ENCODE assay signal across 24 cellular contexts in genomic region chr1:3627515-3628253, GRCh38. TPM values are rescaled to one million over a fixed set of nuclear protein-coding genes. Genes with fewer than 3 reads are reported as not detected.
DNase-seq lines count a peak whose midpoint lies in the region; ATAC-seq, FAIRE-seq and TF ChIP-seq lines count a peak whose summit lies in the region.
"Had no signal": no experiment of that assay in that cellular context is flagged by ENCODE, and none has a peak within 500 bp of the region (broad histone marks: within the 10 kb centered on the region; RNA-seq: fewer than 3 reads in every experiment).

No MANE protein-coding gene starts in this region.

- H3K4me1 ChIP-seq in SK-N-SH (ENCODE audit: control insufficient read depth in 1 of 2, insufficient read depth in 2 of 2, low read depth in 1 of 2, low read length in 1 of 2) (peaks cover 0 to 38% of the 10 kb centered on the region in 2 experiments; a peak in 2 of 4 replicates), HepG2 (ENCODE audit: insufficient read depth, low read length) (peaks cover 24% of the 10 kb centered on the region), spleen (peaks cover 18 to 40% (median 34%) of the 10 kb centered on the region in 6 donors)
- H3K4me1 ChIP-seq: BE2C had no signal

- no peak overlapping the region for H3K4me2 ChIP-seq in SK-N-SH
- no peak overlapping the region for H3K4me2 ChIP-seq in HepG2 (ENCODE audit: low read depth, low read length)

- H3F3A ChIP-seq in SK-N-SH (replicated peaks; ENCODE audit: insufficient read depth), result peaks cover 3% of the 10 kb centered on the region

- H3K9ac ChIP-seq in SK-N-SH, result no peak overlapping the region
- no peak overlapping the region for H3K9ac ChIP-seq in HepG2 (ENCODE audit: insufficient read depth, low read depth, low read length)

- peak overlapping the region in 1 of 2 experiments; percentile 92; a peak in 2 of 4 replicates for H3K27ac ChIP-seq in SK-N-SH (ENCODE audit: low read depth in 2 of 2, low read length in 1 of 2)
- H3K27ac ChIP-seq in HepG2 (ENCODE audit: extremely low read length, insufficient read depth, low read length), result no peak overlapping the region
- H3K27ac ChIP-seq in spleen, result no peak overlapping the region
- H3K27ac ChIP-seq: 22Rv1 had no signal

- TF ChIP-seq CTCF in SK-N-SH (IDR thresholded peaks at IDR 0.05) (no peak), HepG2 (CRISPR knock-in tag; IDR thresholded peaks at IDR 0.05) (no peak), spleen (IDR thresholded peaks at IDR 0.05 in 8 of 11, conservative IDR thresholded peaks at IDR 0.05 in 3 of 11) (no peak)

- in situ Hi-C loops in HepG2 (cut with HindIII; ENCODE audit: extremely low pct_ligation_motif_present, low pct_unique_long_range_greater_than_20kb), result no loop called here

- H3K27ac Mint-ChIP-seq in T-helper 17 cell, result peak overlapping the region; percentile 32
- H3K27ac Mint-ChIP-seq in natural killer cell treated with Interleukin-12 subunit alpha and Interleukin-12 subunit beta and Interleukin-15 and Interleukin-18, amount 100 ng/mL, for 72 hours, result no peak overlapping the region
- H3K27ac Mint-ChIP-seq: IgD-negative memory B cell had no signal

- no peak for TF ChIP-seq RAD21 in SK-N-SH (IDR thresholded peaks at IDR 0.05; ENCODE audit: low read length)
- TF ChIP-seq RAD21 in HepG2 (CRISPR knock-in tag; IDR thresholded peaks at IDR 0.05), result no peak

- H3K27me3 ChIP-seq in SK-N-SH (ENCODE audit: insufficient read depth) (no peaks in the 10 kb centered on the region), HepG2 (ENCODE audit: control insufficient read depth in 1 of 2, insufficient read depth in 2 of 2, low read length in 2 of 2) (no peaks in the 10 kb centered on the region), spleen (replicated peaks in 1 of 7) (no peaks in the 10 kb centered on the region)
- H3K27me3 ChIP-seq: BE2C had no signal

- TF ChIP-seq EP300 in SK-N-SH (IDR thresholded peaks at IDR 0.05; ENCODE audit: borderline replicate concordance in 1 of 2, low read depth in 1 of 2, low read length in 1 of 2), result no peak
- no peak for TF ChIP-seq EP300 in HepG2 (IDR thresholded peaks at IDR 0.05; ENCODE audit: low read depth in 2 of 2, low read length in 2 of 2)
- TF ChIP-seq EP300 in HepG2 (CRISPR knock-in tag; IDR thresholded peaks at IDR 0.05; ENCODE audit: borderline replicate concordance), result no peak

- intact Hi-C loops in HepG2 (cut with micrococcal nuclease; ENCODE audit: unreplicated experiment), result no loop called here
- intact Hi-C loops in spleen (cut with DNase I; ENCODE audit: low total_unique reads), result no loop called here

- H3K36me3 Mint-ChIP-seq in T-helper 17 cell (ENCODE audit: low read depth), result no peaks in the 10 kb centered on the region
- H3K36me3 Mint-ChIP-seq in natural killer cell treated with Interleukin-12 subunit alpha and Interleukin-12 subunit beta and Interleukin-15 and Interleukin-18, amount 100 ng/mL, for 72 hours, result no peaks in the 10 kb centered on the region

- H3K79me2 ChIP-seq in SK-N-SH (ENCODE audit: insufficient read depth), result peaks cover 16% of the 10 kb centered on the region
- H3K79me2 ChIP-seq in HepG2 (ENCODE audit: insufficient read depth, low read length), result peaks cover 5% of the 10 kb centered on the region

- H3K36me3 ChIP-seq in SK-N-SH (replicated peaks in 1 of 2; ENCODE audit: control insufficient read depth in 1 of 2, insufficient read depth in 2 of 2, low read length in 1 of 2) (peaks cover 9 to 48% of the 10 kb centered on the region in 2 experiments), HepG2 (replicated peaks in 1 of 2; ENCODE audit: control insufficient read depth in 1 of 2, insufficient read depth in 2 of 2, low read length in 2 of 2) (peaks cover 20 to 39% of the 10 kb centered on the region in 2 experiments), spleen (peaks cover 5 to 68% (median 54%) of the 10 kb centered on the region in 6 donors)
- H3K36me3 ChIP-seq: BE2C had no signal

- H3K9me3 ChIP-seq in SK-N-SH (no peaks in the 10 kb centered on the region), T-helper 17 cell (ENCODE audit: control insufficient read depth, low read length, poor library complexity, severe bottlenecking) (no peaks in the 10 kb centered on the region), HepG2 (ENCODE audit: low read length) (no peaks in the 10 kb centered on the region), spleen (no peaks in the 10 kb centered on the region)
- H3K9me3 ChIP-seq: BE2C had no signal

- H3K9me3 Mint-ChIP-seq in natural killer cell treated with Interleukin-12 subunit alpha and Interleukin-12 subunit beta and Interleukin-15 and Interleukin-18, amount 100 ng/mL, for 72 hours, result no peaks in the 10 kb centered on the region
- H3K9me3 Mint-ChIP-seq: IgD-negative memory B cell had no signal

- H4K20me1 ChIP-seq in SK-N-SH (ENCODE audit: insufficient read depth), result no peaks in the 10 kb centered on the region
- H4K20me1 ChIP-seq in HepG2 (ENCODE audit: insufficient read depth, low read length), result no peaks in the 10 kb centered on the region

- no TSS peak for BruUV-seq in HepG2 (replicated peaks; lab: Mats Ljungman, UMichigan)

- CTCF ChIA-PET in SK-N-SH (lab: Yijun Ruan, JAX) (interaction anchor here (0.8 to 5.2 kb wide), 19 partner anchors 8 to 174 kb away, joined by 3 to 32 read pairs (median 4); partner anchors contain the start of genes ARHGEF16, TP73 and WRAP73), HepG2 (lab: Yijun Ruan, JAX; ENCODE audit: low intra/inter-chr PET ratio, low total read pairs) (no interaction called here)

- H3K4me3 ChIP-seq in SK-N-SH (ENCODE audit: low read depth in 2 of 2, low read length in 1 of 2) (no peak overlapping the region), HepG2 (replicated peaks in 1 of 3; ENCODE audit: insufficient read depth in 1 of 3, low read depth in 2 of 3, low read length in 3 of 3) (no peak overlapping the region), spleen (no peak overlapping the region)

- no peaks in the 10 kb centered on the region for H3K9me2 ChIP-seq in SK-N-SH

- peak; percentile 84 for DNase-seq in SK-N-SH
- no peak for DNase-seq in T-helper 17 cell
- no peak for DNase-seq in HepG2 (ENCODE audit: low spot score)
- DNase-seq in spleen, result peak; percentile 76
- no peak for DNase-seq in NCI-H446 treated with DMSO at 0.1 percent for 48 hours (lab: John Stamatoyannopoulos, UW)
- no peak for DNase-seq in natural killer cell treated with Interleukin-12 subunit alpha and Interleukin-12 subunit beta and Interleukin-15 and Interleukin-18, amount 100 ng/mL, for 72 hours (ENCODE audit: low spot score)
- DNase-seq: BE2C, DMS53, H7, NCI-H1092, NCI-H1417 treated with DMSO at 0.1 percent for 48 hours, NCI-H1694 treated with DMSO at 0.1 percent for 48 hours, NCI-H2081, NCI-H2227 treated with DMSO at 0.1 percent for 48 hours, NCI-H510A, NCI-H69, RPMI8226, SHP77 had no signal

- 83% methylated on average over 19 of the region's 26 CpGs for WGBS in SK-N-SH (ENCODE audit: low lambda C conversion rate)
- 98% methylated on average over 24 of the region's 26 CpGs for WGBS in HepG2 (ENCODE audit: low lambda C conversion rate)
- WGBS in spleen, 5 donors, result 93 to 96% (median 94%) methylated on average over 24 to 26 of the region's 26 CpGs

- POLR2A ChIA-PET in SK-N-SH (lab: Yijun Ruan, JAX), result interaction anchor here (1.1 to 2.1 kb wide), 5 partner anchors 11 to 194 kb away, joined by 3 to 6 read pairs (median 4); partner anchors contain the start of gene TP73
- POLR2A ChIA-PET in HepG2 (lab: Yijun Ruan, JAX), result no interaction called here

- ATAC-seq in SK-N-SH treated with all-trans-retinoic acid at 6 μM for 48 hours, result no peak
- no peak for ATAC-seq in T-helper 17 cell
- ATAC-seq in HepG2, result no peak
- no peak for ATAC-seq in HG02938 (IDR thresholded peaks at IDR 0.05; ENCODE audit: unreplicated experiment)
- no peak for ATAC-seq in natural killer cell treated with Interleukin-12 subunit alpha and Interleukin-12 subunit beta and Interleukin-15 and Interleukin-18, amount 100 ng/mL, for 72 hours

- H3K4me3 Mint-ChIP-seq in T-helper 17 cell, result no peak overlapping the region
- H3K4me3 Mint-ChIP-seq in natural killer cell treated with Interleukin-12 subunit alpha and Interleukin-12 subunit beta and Interleukin-15 and Interleukin-18, amount 100 ng/mL, for 72 hours, result no peak overlapping the region
- H3K4me3 Mint-ChIP-seq: CD14-positive monocyte had no signal

- no peak for FAIRE-seq in HepG2 (lab: Jason Lieb, UNC)
- FAIRE-seq: GM18507 had no signal

- H3K27me3 Mint-ChIP-seq in T-helper 17 cell, result no peaks in the 10 kb centered on the region
- no peaks in the 10 kb centered on the region for H3K27me3 Mint-ChIP-seq in natural killer cell treated with Interleukin-12 subunit alpha and Interleukin-12 subunit beta and Interleukin-15 and Interleukin-18, amount 100 ng/mL, for 72 hours
- H3K27me3 Mint-ChIP-seq: IgD-negative memory B cell had no signal

- TF ChIP-seq POLR2A in HepG2 (IDR thresholded peaks at IDR 0.05; ENCODE audit: insufficient read depth in 1 of 2, low read depth in 2 of 2, low read length in 2 of 2) (no peak), spleen (IDR thresholded peaks at IDR 0.05) (no peak)

- no peak overlapping the region for H2AFZ ChIP-seq in SK-N-SH (ENCODE audit: low read depth)
- no peak overlapping the region for H2AFZ ChIP-seq in HepG2 (ENCODE audit: low read length)

- peaks cover 27% of the 10 kb centered on the region for H3K4me1 Mint-ChIP-seq in T-helper 17 cell
- peaks cover 26 to 28% of the 10 kb centered on the region in 2 donors for H3K4me1 Mint-ChIP-seq in natural killer cell treated with Interleukin-12 subunit alpha and Interleukin-12 subunit beta and Interleukin-15 and Interleukin-18, amount 100 ng/mL, for 72 hours (ENCODE audit: low read depth in 2 of 2)

RNA-seq across cellular contexts. Expression of gene TPRG1L, which starts 2.9 kb away (rescaled TPM):
- polyA plus RNA-seq in SK-N-SH (2012; rRNA removed) (25.9 and 35.5 TPM in 2 replicates), HepG2 (2011; rRNA removed) (37.4 and 44.3 TPM in 2 replicates), spleen (10 to 100 TPM; 19.9 to 35.7 (median 20.9) TPM)
- 28.6 and 33.3 TPM in 2 replicates for polyA plus RNA-seq in SK-N-SH (2012; cell fraction: cytosol; rRNA removed)
- polyA plus RNA-seq in SK-N-SH (2012; cell fraction: nucleus; rRNA removed), result 17.7 and 20.1 TPM in 2 replicates
- total RNA-seq in T-helper 17 cell (10 to 100 TPM; 30.3 to 34.9 TPM), HepG2 (2016; rRNA removed; fragmentation: Illumina TruSeq; extraction: Trizol) (21.3 and 31.7 TPM in 2 replicates), spleen (10 to 100 TPM; 23.7 to 45.9 (median 32.5) TPM)
- total RNA-seq in HepG2 (2016; cell fraction: cytosol; rRNA removed; fragmentation: Illumina TruSeq; extraction: Trizol; ENCODE audit: low read depth), result 5.7 and 6.3 TPM in 2 replicates
- total RNA-seq in HepG2 (2016; cell fraction: insoluble cytoplasmic fraction; rRNA removed; fragmentation: Illumina TruSeq; extraction: Trizol), result 20.0 and 34.6 TPM in 2 replicates
- total RNA-seq in HepG2 (2016; cell fraction: membrane; rRNA removed; fragmentation: Illumina TruSeq; extraction: Trizol), result 26.8 and 28.4 TPM in 2 replicates
- 13.9 and 17.8 TPM in 2 replicates for total RNA-seq in HepG2 (2016; cell fraction: nucleus; rRNA removed; fragmentation: Illumina TruSeq; extraction: Trizol)
- polyA plus RNA-seq in HepG2 (2011; cell fraction: cytosol; rRNA removed), result 39.8 and 48.5 TPM in 2 replicates
- polyA plus RNA-seq in HepG2 (2011; cell fraction: nucleus; rRNA removed), result 18.5 and 21.7 TPM in 2 replicates
- polyA plus RNA-seq in HepG2 (2012), result 32.1 and 36.9 TPM in 2 replicates
- 9.7 and 10.7 TPM in 2 replicates for polyA plus RNA-seq in HepG2 (2016; cell fraction: cytosol; fragmentation: Illumina TruSeq; extraction: Trizol; ENCODE audit: low read depth)
- polyA plus RNA-seq in HepG2 (2016; cell fraction: insoluble cytoplasmic fraction; fragmentation: Illumina TruSeq; extraction: Trizol; ENCODE audit: low read depth), result 66.4 and 67.1 TPM in 2 replicates
- 27.9 and 28.2 TPM in 2 replicates for polyA plus RNA-seq in HepG2 (2016; cell fraction: membrane; fragmentation: Illumina TruSeq; extraction: Trizol; ENCODE audit: low read depth)
- polyA plus RNA-seq in HepG2 (2016; cell fraction: nucleus; fragmentation: Illumina TruSeq; extraction: Trizol; ENCODE audit: insufficient read depth, low read depth), result 42.7 TPM in 2 replicates
- polyA minus RNA-seq in HepG2 (2011; rRNA and poly(A)+ RNA removed; ENCODE audit: low replicate concordance), result 33.6 and 37.3 TPM in 2 replicates
- 24.6 and 30.2 TPM in 2 replicates for polyA minus RNA-seq in HepG2 (2011; cell fraction: cytosol; rRNA and poly(A)+ RNA removed)
- 8.0 and 10.2 TPM in 2 replicates for polyA minus RNA-seq in HepG2 (2011; cell fraction: nucleus; rRNA and poly(A)+ RNA removed)
- 10 to 100 TPM; 11.9 to 18.4 TPM for total RNA-seq in natural killer cell treated with Interleukin-12 subunit alpha and Interleukin-12 subunit beta and Interleukin-15 and Interleukin-18, amount 100 ng/mL, for 72 hours

RNA-seq across cellular contexts. Expression of gene MEGF6, which starts 16.4 kb away (rescaled TPM):
- 5.8 and 7.6 TPM in 2 replicates for polyA plus RNA-seq in SK-N-SH (2012; rRNA removed)
- 1.3 and 2.9 TPM in 2 replicates for polyA plus RNA-seq in SK-N-SH (2012; cell fraction: cytosol; rRNA removed)
- 28.9 and 39.7 TPM in 2 replicates for polyA plus RNA-seq in SK-N-SH (2012; cell fraction: nucleus; rRNA removed)
- total RNA-seq in T-helper 17 cell, result 10 to 100 TPM; 63.1 to 63.8 TPM
- total RNA-seq in HepG2 (2016; rRNA removed; fragmentation: Illumina TruSeq; extraction: Trizol), result 0.76 and 1.9 TPM in 2 replicates
- total RNA-seq in HepG2 (2016; cell fraction: cytosol; rRNA removed; fragmentation: Illumina TruSeq; extraction: Trizol; ENCODE audit: low read depth), result 0.18 and 0.61 TPM in 2 replicates
- total RNA-seq in HepG2 (2016; cell fraction: insoluble cytoplasmic fraction; rRNA removed; fragmentation: Illumina TruSeq; extraction: Trizol), result 0.70 and 2.7 TPM in 2 replicates
- total RNA-seq in HepG2 (2016; cell fraction: membrane; rRNA removed; fragmentation: Illumina TruSeq; extraction: Trizol), result 0.52 and 0.96 TPM in 2 replicates
- total RNA-seq in HepG2 (2016; cell fraction: nucleus; rRNA removed; fragmentation: Illumina TruSeq; extraction: Trizol), result 2.7 and 3.4 TPM in 2 replicates
- 1.9 and 3.5 TPM in 2 replicates for polyA plus RNA-seq in HepG2 (2011; rRNA removed)
- polyA plus RNA-seq in HepG2 (2011; cell fraction: cytosol; rRNA removed), result 0.90 and 1.8 TPM in 2 replicates
- 68.1 and 94.7 TPM in 2 replicates for polyA plus RNA-seq in HepG2 (2011; cell fraction: nucleus; rRNA removed)
- 3.6 and 4.8 TPM in 2 replicates for polyA plus RNA-seq in HepG2 (2012)
- polyA plus RNA-seq in HepG2 (2016; cell fraction: cytosol; fragmentation: Illumina TruSeq; extraction: Trizol; ENCODE audit: low read depth), result 0.09 and 0.19 TPM in 2 replicates
- polyA plus RNA-seq in HepG2 (2016; cell fraction: insoluble cytoplasmic fraction; fragmentation: Illumina TruSeq; extraction: Trizol; ENCODE audit: low read depth), result 0.80 and 1.3 TPM in 2 replicates
- 0.19 and 0.34 TPM in 2 replicates for polyA plus RNA-seq in HepG2 (2016; cell fraction: membrane; fragmentation: Illumina TruSeq; extraction: Trizol; ENCODE audit: low read depth)
- 8.1 and 10.4 TPM in 2 replicates for polyA plus RNA-seq in HepG2 (2016; cell fraction: nucleus; fragmentation: Illumina TruSeq; extraction: Trizol; ENCODE audit: insufficient read depth, low read depth)
- polyA minus RNA-seq in HepG2 (2011; rRNA and poly(A)+ RNA removed; ENCODE audit: low replicate concordance), result 3.5 and 4.6 TPM in 2 replicates
- 1.7 and 2.4 TPM in 2 replicates for polyA minus RNA-seq in HepG2 (2011; cell fraction: cytosol; rRNA and poly(A)+ RNA removed)
- polyA minus RNA-seq in HepG2 (2011; cell fraction: nucleus; rRNA and poly(A)+ RNA removed), result 5.6 and 10.6 TPM in 2 replicates
- 10 to 100 TPM in 6 of 7 donors, 1 to 10 TPM in 1; 8.7 to 39.5 (median 27.1) TPM for total RNA-seq in spleen
- 10 to 100 TPM in 2 of 3 donors, 1 to 10 TPM in 1; 8.8 to 16.5 (median 10.0) TPM for polyA plus RNA-seq in spleen
- 1 to 10 TPM in 1 of 2 donors, under 1 TPM in 1; 0.36 to 1.6 TPM for total RNA-seq in natural killer cell treated with Interleukin-12 subunit alpha and Interleukin-12 subunit beta and Interleukin-15 and Interleukin-18, amount 100 ng/mL, for 72 hours

RNA-seq across cellular contexts. Expression of gene WRAP73, which starts 22.2 kb away (rescaled TPM):
- 61.9 and 67.8 TPM in 2 replicates for polyA plus RNA-seq in SK-N-SH (2012; rRNA removed)
- 33.1 and 45.1 TPM in 2 replicates for polyA plus RNA-seq in SK-N-SH (2012; cell fraction: cytosol; rRNA removed)
- 172 and 188 TPM in 2 replicates for polyA plus RNA-seq in SK-N-SH (2012; cell fraction: nucleus; rRNA removed)
- total RNA-seq in T-helper 17 cell, result 10 to 100 TPM; 24.8 to 25.9 TPM
- total RNA-seq in HepG2 (2016; rRNA removed; fragmentation: Illumina TruSeq; extraction: Trizol), result 18.1 and 21.0 TPM in 2 replicates
- total RNA-seq in HepG2 (2016; cell fraction: cytosol; rRNA removed; fragmentation: Illumina TruSeq; extraction: Trizol; ENCODE audit: low read depth), result 5.0 and 5.8 TPM in 2 replicates
- total RNA-seq in HepG2 (2016; cell fraction: insoluble cytoplasmic fraction; rRNA removed; fragmentation: Illumina TruSeq; extraction: Trizol), result 20.2 and 20.3 TPM in 2 replicates
- 8.8 and 10.8 TPM in 2 replicates for total RNA-seq in HepG2 (2016; cell fraction: membrane; rRNA removed; fragmentation: Illumina TruSeq; extraction: Trizol)
- total RNA-seq in HepG2 (2016; cell fraction: nucleus; rRNA removed; fragmentation: Illumina TruSeq; extraction: Trizol), result 14.3 and 17.1 TPM in 2 replicates
- polyA plus RNA-seq in HepG2 (2011; rRNA removed), result 40.4 and 44.1 TPM in 2 replicates
- 27.5 and 35.0 TPM in 2 replicates for polyA plus RNA-seq in HepG2 (2011; cell fraction: cytosol; rRNA removed)
- 78.4 and 79.9 TPM in 2 replicates for polyA plus RNA-seq in HepG2 (2011; cell fraction: nucleus; rRNA removed)
- polyA plus RNA-seq in HepG2 (2012), result 12.9 and 18.3 TPM in 2 replicates
- polyA plus RNA-seq in HepG2 (2016; cell fraction: cytosol; fragmentation: Illumina TruSeq; extraction: Trizol; ENCODE audit: low read depth), result 5.5 TPM in 2 replicates
- polyA plus RNA-seq in HepG2 (2016; cell fraction: insoluble cytoplasmic fraction; fragmentation: Illumina TruSeq; extraction: Trizol; ENCODE audit: low read depth), result 19.4 and 25.1 TPM in 2 replicates
- polyA plus RNA-seq in HepG2 (2016; cell fraction: membrane; fragmentation: Illumina TruSeq; extraction: Trizol; ENCODE audit: low read depth), result 6.3 and 7.2 TPM in 2 replicates
- 41.4 and 53.5 TPM in 2 replicates for polyA plus RNA-seq in HepG2 (2016; cell fraction: nucleus; fragmentation: Illumina TruSeq; extraction: Trizol; ENCODE audit: insufficient read depth, low read depth)
- 43.7 and 46.5 TPM in 2 replicates for polyA minus RNA-seq in HepG2 (2011; rRNA and poly(A)+ RNA removed; ENCODE audit: low replicate concordance)
- polyA minus RNA-seq in HepG2 (2011; cell fraction: cytosol; rRNA and poly(A)+ RNA removed), result 11.9 and 16.4 TPM in 2 replicates
- 18.4 and 19.5 TPM in 2 replicates for polyA minus RNA-seq in HepG2 (2011; cell fraction: nucleus; rRNA and poly(A)+ RNA removed)
- total RNA-seq in spleen, result 10 to 100 TPM; 21.0 to 28.0 (median 26.4) TPM
- polyA plus RNA-seq in spleen, result 10 to 100 TPM; 20.1 to 28.3 (median 24.2) TPM
- total RNA-seq in natural killer cell treated with Interleukin-12 subunit alpha and Interleukin-12 subunit beta and Interleukin-15 and Interleukin-18, amount 100 ng/mL, for 72 hours, result 10 to 100 TPM; 27.6 to 51.3 TPM

RNA-seq across cellular contexts. Expression of gene TP73, which starts 24.6 kb away (rescaled TPM):
- polyA plus RNA-seq in SK-N-SH (2012; rRNA removed), result 0.21 and 0.64 TPM in 2 replicates
- polyA plus RNA-seq in SK-N-SH (2012; cell fraction: cytosol; rRNA removed), result 0.28 and 0.41 TPM in 2 replicates
- polyA plus RNA-seq in SK-N-SH (2012; cell fraction: nucleus; rRNA removed), result 1.4 and 1.8 TPM in 2 replicates
- under 1 TPM in 1 of 2 donors, not detected in 1; 0.31 TPM for total RNA-seq in T-helper 17 cell
- total RNA-seq in HepG2 (2016; rRNA removed; fragmentation: Illumina TruSeq; extraction: Trizol), result 0.69 and 1.1 TPM in 2 replicates
- 0.35 and 0.51 TPM in 2 replicates for total RNA-seq in HepG2 (2016; cell fraction: cytosol; rRNA removed; fragmentation: Illumina TruSeq; extraction: Trizol; ENCODE audit: low read depth)
- 0.39 and 1.1 TPM in 2 replicates for total RNA-seq in HepG2 (2016; cell fraction: insoluble cytoplasmic fraction; rRNA removed; fragmentation: Illumina TruSeq; extraction: Trizol)
- 1.3 and 1.4 TPM in 2 replicates for total RNA-seq in HepG2 (2016; cell fraction: membrane; rRNA removed; fragmentation: Illumina TruSeq; extraction: Trizol)
- total RNA-seq in HepG2 (2016; cell fraction: nucleus; rRNA removed; fragmentation: Illumina TruSeq; extraction: Trizol), result 1.7 and 2.1 TPM in 2 replicates
- 0.49 and 0.59 TPM in 2 replicates for polyA plus RNA-seq in HepG2 (2011; rRNA removed)
- 0.10 and 0.28 TPM in 2 replicates for polyA plus RNA-seq in HepG2 (2011; cell fraction: cytosol; rRNA removed)
- polyA plus RNA-seq in HepG2 (2011; cell fraction: nucleus; rRNA removed), result 1.8 and 3.5 TPM in 2 replicates
- polyA plus RNA-seq in HepG2 (2012), result 0.37 and 0.74 TPM in 2 replicates
- polyA plus RNA-seq in HepG2 (2016; cell fraction: cytosol; fragmentation: Illumina TruSeq; extraction: Trizol; ENCODE audit: low read depth), result 0.45 and 0.53 TPM in 2 replicates
- polyA plus RNA-seq in HepG2 (2016; cell fraction: insoluble cytoplasmic fraction; fragmentation: Illumina TruSeq; extraction: Trizol; ENCODE audit: low read depth), result 1.5 and 1.9 TPM in 2 replicates
- polyA plus RNA-seq in HepG2 (2016; cell fraction: membrane; fragmentation: Illumina TruSeq; extraction: Trizol; ENCODE audit: low read depth), result 0.93 and 1.4 TPM in 2 replicates
- polyA plus RNA-seq in HepG2 (2016; cell fraction: nucleus; fragmentation: Illumina TruSeq; extraction: Trizol; ENCODE audit: insufficient read depth, low read depth), result 3.4 and 3.9 TPM in 2 replicates
- 0.48 TPM in 1 of 2 replicates, not detected in the other for polyA minus RNA-seq in HepG2 (2011; rRNA and poly(A)+ RNA removed; ENCODE audit: low replicate concordance)
- polyA minus RNA-seq in HepG2 (2011; cell fraction: cytosol; rRNA and poly(A)+ RNA removed), result 0.30 and 0.62 TPM in 2 replicates
- polyA minus RNA-seq in HepG2 (2011; cell fraction: nucleus; rRNA and poly(A)+ RNA removed), result 0.99 and 1.2 TPM in 2 replicates
- 1 to 10 TPM in 5 of 7 donors, under 1 TPM in 2; 0.63 to 4.3 (median 1.6) TPM for total RNA-seq in spleen
- polyA plus RNA-seq in spleen, result under 1 TPM; 0.11 to 0.48 (median 0.21) TPM
- total RNA-seq in natural killer cell treated with Interleukin-12 subunit alpha and Interleukin-12 subunit beta and Interleukin-15 and Interleukin-18, amount 100 ng/mL, for 72 hours, result 1 to 10 TPM; 1.5 to 5.7 TPM

Comparison
In these comparisons a context has a peak if more than half of its experiments do, and no peak if none do; other contexts are left out.
1. DNase-seq: peak in SK-N-SH (single experiment) and spleen (single experiment); none in T-helper 17 cell (0 of 3), HepG2 (single experiment), NCI-H446 treated with DMSO at 0.1 percent for 48 hours (single experiment) and natural killer cell treated with Interleukin-12 subunit alpha and Interleukin-12 subunit beta and Interleukin-15 and Interleukin-18, amount 100 ng/mL, for 72 hours (single experiment).
2. Of the 25 proteins assayed by ChIP-seq in both HepG2 and SK-N-SH: peak only in HepG2: none; only in SK-N-SH: MXI1; in both: none; in neither: 24.